Comparison of ENCODE assay signal across 8 cellular contexts in genomic region chr3:97793415-97794019, GRCh38. TPM values are rescaled to one million over a fixed set of nuclear protein-coding genes. Genes with fewer than 3 reads are reported as not detected.
A peak's percentile ranks its signal among the peaks of the same experiment; 100 is the strongest.
DNase-seq lines count a peak whose midpoint lies in the region; ATAC-seq and TF ChIP-seq lines count a peak whose summit lies in the region.

No MANE protein-coding gene starts in this region.

- H3K36me3 Mint-ChIP-seq in activated CD8-positive, alpha-beta T cell treated with anti-CD3 and anti-CD28 coated beads, Interleukin-2, amount 10 ng/mL, durations not matched to agents 7 days and 5 days (ENCODE audit: low read depth) = no peaks in the 10 kb centered on the region

- no peak overlapping the region for H3K27ac ChIP-seq in heart right ventricle

- H3K36me3 ChIP-seq in heart right ventricle = peaks cover 0 to 22% (median 0%) of the 10 kb centered on the region in 9 donors

- H3K4me1 ChIP-seq in heart right ventricle = no peaks in the 10 kb centered on the region

- H3K4me3 Mint-ChIP-seq in activated CD8-positive, alpha-beta T cell treated with anti-CD3 and anti-CD28 coated beads, Interleukin-2, amount 10 ng/mL, durations not matched to agents 7 days and 5 days = no peak overlapping the region

- H3K27ac Mint-ChIP-seq in activated CD8-positive, alpha-beta T cell treated with anti-CD3 and anti-CD28 coated beads, Interleukin-2, amount 10 ng/mL, durations not matched to agents 7 days and 5 days = no peak overlapping the region

- no peaks in the 10 kb centered on the region for H3K9me3 ChIP-seq in heart right ventricle

- TF ChIP-seq CTCF in GM12872 (IDR thresholded peaks at IDR 0.05; ENCODE audit: insufficient read depth, low read depth, low read length) = peak; percentile 71
- TF ChIP-seq CTCF in heart right ventricle (IDR thresholded peaks at IDR 0.05) = peak; percentile 72 to 92 (median 85)

- in situ Hi-C loops in ACHN (cut with HindIII; ENCODE audit: low pct_ligation_motif_present, low pct_unique_long_range_greater_than_20kb, low sequenced_read_pairs) = no loop called here

- no peak overlapping the region for H3K4me3 ChIP-seq in heart right ventricle
- no peak overlapping the region for H3K4me3 ChIP-seq in skeletal muscle cell (ENCODE audit: low read depth, low read length)

- intact Hi-C loops in heart right ventricle (cut with DNase I) = loop anchor here in 9 of 10 donors (1.0 to 10.0 kb wide), 7 partner anchors 121 to 230 kb away; no protein-coding TSS in a partner anchor

- POLR2A ChIA-PET in activated CD8-positive, alpha-beta T cell treated with anti-CD3 and anti-CD28 coated beads, Interleukin-2, amount 10 ng/mL, durations not matched to agents 7 days and 5 days (lab: Charles Lee) = no interaction called here

- peak; percentile 52 for DNase-seq in ACHN
- DNase-seq in NCI-H2107 (lab: John Stamatoyannopoulos, UW) = peak; percentile 54
- DNase-seq in activated CD8-positive, alpha-beta T cell treated with anti-CD3 and anti-CD28 coated beads, Interleukin-2, amount 10 ng/mL, durations not matched to agents 7 days and 5 days = peak; percentile 38
- peak in 1 of 2 donors; percentile 10 for DNase-seq in heart right ventricle
- peak; percentile 8 for DNase-seq in skeletal muscle cell (ENCODE audit: low read depth)
- DNase-seq in cerebellar nuclear complex (lab: John Stamatoyannopoulos, UW) = no peak

- CTCF ChIA-PET in activated CD8-positive, alpha-beta T cell treated with anti-CD3 and anti-CD28 coated beads, Interleukin-2, amount 10 ng/mL, durations not matched to agents 7 days and 5 days (lab: Charles Lee) = interaction anchor here (0.7 to 4.8 kb wide), 7 partner anchors 20 to 233 kb away, joined by 3 to 68 read pairs (median 5); partner anchors contain the start of gene CRYBG3

- no peaks in the 10 kb centered on the region for H3K27me3 ChIP-seq in heart right ventricle

- no peaks in the 10 kb centered on the region for H3K9me3 Mint-ChIP-seq in activated CD8-positive, alpha-beta T cell treated with anti-CD3 and anti-CD28 coated beads, Interleukin-2, amount 10 ng/mL, durations not matched to agents 7 days and 5 days (ENCODE audit: insufficient read depth)

- H3K27me3 Mint-ChIP-seq in activated CD8-positive, alpha-beta T cell treated with anti-CD3 and anti-CD28 coated beads, Interleukin-2, amount 10 ng/mL, durations not matched to agents 7 days and 5 days (ENCODE audit: low read depth) = no peaks in the 10 kb centered on the region

- ATAC-seq in HG02884 (IDR thresholded peaks at IDR 0.05; ENCODE audit: unreplicated experiment) = peak; percentile 67
- peak; percentile 60 for ATAC-seq in activated CD8-positive, alpha-beta T cell treated with anti-CD3 and anti-CD28 coated beads, Interleukin-2, amount 10 ng/mL, durations not matched to agents 7 days and 5 days
- peak in 1 of 8 donors; percentile 47 for ATAC-seq in heart right ventricle

- H3K4me1 Mint-ChIP-seq in activated CD8-positive, alpha-beta T cell treated with anti-CD3 and anti-CD28 coated beads, Interleukin-2, amount 10 ng/mL, durations not matched to agents 7 days and 5 days (ENCODE audit: low read depth) = peaks cover 3% of the 10 kb centered on the region

RNA-seq across cellular contexts. Expression of gene CRYBG3, which starts 28.3 kb away (rescaled TPM):
- 1 to 10 TPM; 1.6 to 1.8 TPM for total RNA-seq in activated CD8-positive, alpha-beta T cell treated with anti-CD3 and anti-CD28 coated beads, Interleukin-2, amount 10 ng/mL, durations not matched to agents 7 days and 5 days
- total RNA-seq in heart right ventricle = 10 to 100 TPM; 15.9 to 39.2 (median 28.7) TPM
- 1 to 10 TPM; 8.0 to 8.7 TPM for polyA plus RNA-seq in heart right ventricle

RNA-seq across cellular contexts. Expression of gene ARL6, which starts 29.0 kb away (rescaled TPM):
- 1 to 10 TPM; 5.0 to 6.6 TPM for total RNA-seq in activated CD8-positive, alpha-beta T cell treated with anti-CD3 and anti-CD28 coated beads, Interleukin-2, amount 10 ng/mL, durations not matched to agents 7 days and 5 days
- total RNA-seq in heart right ventricle = 1 to 10 TPM; 2.3 to 5.7 (median 4.3) TPM
- polyA plus RNA-seq in heart right ventricle = 1 to 10 TPM; 2.2 to 2.3 TPM

Comparison
In these comparisons a context has a peak if more than half of its experiments do, and no peak if none do; other contexts are left out.
1. DNase-seq: peak in ACHN (single experiment), NCI-H2107 (single experiment), activated CD8-positive, alpha-beta T cell treated with anti-CD3 and anti-CD28 coated beads, Interleukin-2, amount 10 ng/mL, durations not matched to agents 7 days and 5 days (single experiment) and skeletal muscle cell (single experiment); none in cerebellar nuclear complex (0 of 2).
2. RNA of gene CRYBG3, which starts 28.3 kb away (total RNA-seq): 15.9 to 39.2 TPM in heart right ventricle; 1.6 to 1.8 TPM in activated CD8-positive, alpha-beta T cell treated with anti-CD3 and anti-CD28 coated beads, Interleukin-2, amount 10 ng/mL, durations not matched to agents 7 days and 5 days; every median in the first group is over 4 times any median in the second.